15 cellular contexts compared by ENCODE assay signal in genomic region chr12:69904761-69905160, GRCh38.
DNase-seq lines count a peak whose midpoint lies in the region; ATAC-seq and TF ChIP-seq lines count a peak whose summit lies in the region.
"Had no signal": no experiment of that assay in that cellular context is flagged by ENCODE, and none has a peak within 500 bp of the region (broad histone marks: within the 10 kb centered on the region; RNA-seq: fewer than 3 reads in every experiment).

No MANE protein-coding gene starts in this region.

- no peak overlapping the region for H3K4me3 ChIP-seq in choroid plexus epithelial cell (ENCODE audit: low read depth, low read length)

- H3K27me3 Mint-ChIP-seq in mesothelial cell of epicardium (ENCODE audit: low read depth), result no peaks in the 10 kb centered on the region
- H3K27me3 Mint-ChIP-seq: stimulated activated naive CD8-positive, alpha-beta T cell treated with anti-CD3 and anti-CD28 coated beads, Interleukin-15, Interleukin-2, amounts not matched to agents 100 ng/mL and 50 ng/mL, for 24 hours had no signal

- ATAC-seq in GM19035 (IDR thresholded peaks at IDR 0.05; ENCODE audit: unreplicated experiment), result no peak

- no peaks in the 10 kb centered on the region for H3K9me3 Mint-ChIP-seq in mesothelial cell of epicardium
- H3K9me3 Mint-ChIP-seq: stimulated activated naive CD8-positive, alpha-beta T cell treated with anti-CD3 and anti-CD28 coated beads, Interleukin-15, Interleukin-2, amounts not matched to agents 100 ng/mL and 50 ng/mL, for 24 hours had no signal

- TF ChIP-seq CTCF in AG09319 (IDR thresholded peaks at IDR 0.05; ENCODE audit: low read depth, low read length) (no peak), choroid plexus epithelial cell (conservative IDR thresholded peaks at IDR 0.05; ENCODE audit: low read depth, low read length) (no peak), mesothelial cell of epicardium (IDR thresholded peaks at IDR 0.05; ENCODE audit: unreplicated experiment) (no peak)

- no peak overlapping the region for H3K4me3 Mint-ChIP-seq in mesothelial cell of epicardium
- H3K4me3 Mint-ChIP-seq: stimulated activated naive CD8-positive, alpha-beta T cell treated with anti-CD3 and anti-CD28 coated beads, Interleukin-15, Interleukin-2, amounts not matched to agents 100 ng/mL and 50 ng/mL, for 24 hours had no signal

- DNase-seq in AG09319 (ENCODE audit: extremely low read depth, low read depth) (peak; percentile 38), NCI-H226 (peak; percentile 29), choroid plexus epithelial cell (ENCODE audit: low read depth) (peak; percentile 76), mesothelial cell of epicardium (ENCODE audit: low spot score in 2 of 2, unreplicated experiment in 2 of 2) (no peak), T1000 (lab: John Stamatoyannopoulos, UW) (no peak), HK-2 (ENCODE audit: unreplicated experiment) (no peak), NCI-H524 (lab: John Stamatoyannopoulos, UW) (no peak)
- DNase-seq: ACHN; activated naive CD4-positive, alpha-beta T cell treated with anti-CD3 and anti-CD28 coated beads, Interleukin-2, amount 50 U/mL, for 16 hours; hippocampal formation; NCI-H1105 treated with DMSO at 0.1 percent for 48 hours; SIG-M5; stimulated activated CD4-positive, alpha-beta T cell treated with anti-CD3 and anti-CD28 coated beads, Interleukin-12 subunit alpha, Interleukin-12 subunit beta, amount 100 ng/mL, for 4 hours had no signal

- H3K27ac Mint-ChIP-seq in mesothelial cell of epicardium, result peak overlapping the region; percentile 41
- H3K27ac Mint-ChIP-seq: stimulated activated naive CD8-positive, alpha-beta T cell treated with anti-CD3 and anti-CD28 coated beads, Interleukin-15, Interleukin-2, amounts not matched to agents 100 ng/mL and 50 ng/mL, for 24 hours had no signal

- no peaks in the 10 kb centered on the region for H3K36me3 Mint-ChIP-seq in mesothelial cell of epicardium

- H3K4me1 Mint-ChIP-seq in mesothelial cell of epicardium, result peaks cover 23% of the 10 kb centered on the region

Comparison
In these comparisons a context has a peak if more than half of its experiments do, and no peak if none do; other contexts are left out.
1. DNase-seq: peak in AG09319 (single experiment), NCI-H226 (single experiment) and choroid plexus epithelial cell (single experiment); none in mesothelial cell of epicardium (0 of 2), T1000 (single experiment), HK-2 (single experiment) and NCI-H524 (0 of 2).